1 cellular context compared by ENCODE assay signal in genomic region chrX:24149346-24150050, GRCh38.
TF ChIP-seq lines count a peak whose summit lies in the region.

Gene ZFX (plus strand): TSS chrX:24149729. CDS start chrX:24172743, 23,014 bp downstream.

TF ChIP-seq in GM12878, 131 proteins besides CTCF, POLR2A, EP300 and RAD21 (continued from another document and continues in another):
- TF ChIP-seq E4F1 (IDR thresholded peaks at IDR 0.05; ENCODE audit: borderline replicate concordance, partially characterized antibody) (no peak), KLF5 (IDR thresholded peaks at IDR 0.05; ENCODE audit: partially characterized antibody) (no peak), ZNF687 (IDR thresholded peaks at IDR 0.05) (peak; percentile 49), E2F8 (IDR thresholded peaks at IDR 0.05; ENCODE audit: low read depth, partially characterized antibody) (no peak), KDM1A (IDR thresholded peaks at IDR 0.05; ENCODE audit: borderline replicate concordance) (no peak), HCFC1 (IDR thresholded peaks at IDR 0.05; ENCODE audit: low read length) (no peak), MYC (IDR thresholded peaks at IDR 0.05; ENCODE audit: insufficient read depth, insufficient read length, insufficient replicate concordance, low read length, severe bottlenecking) (peak; percentile 4), BCLAF1 (IDR thresholded peaks at IDR 0.05) (no peak), SMARCA5 (IDR thresholded peaks at IDR 0.05) (peak; percentile 14), MLLT1 (IDR thresholded peaks at IDR 0.05) (no peak), CREB1 (IDR thresholded peaks at IDR 0.05; ENCODE audit: low read depth) (peak; percentile 57; the same call in 1 of the 2 replicates), HDAC2 (IDR thresholded peaks at IDR 0.05) (no peak), IKZF1 (conservative IDR thresholded peaks at IDR 0.05) (peak; percentile 66), EGR1 (IDR thresholded peaks at IDR 0.05; ENCODE audit: borderline replicate concordance in 1 of 2, low read depth in 2 of 2, low read length in 2 of 2) (no peak), DPF2 (IDR thresholded peaks at IDR 0.05) (peak; percentile 74), ZSCAN29 (IDR thresholded peaks at IDR 0.05) (peak; percentile 87), POLR2AphosphoS5 (IDR thresholded peaks at IDR 0.05; ENCODE audit: low read length) (peak; percentile 63), SUZ12 (IDR thresholded peaks at IDR 0.05; ENCODE audit: unreplicated experiment) (no peak), NBN (IDR thresholded peaks at IDR 0.05) (no peak), ATF3 (IDR thresholded peaks at IDR 0.05; ENCODE audit: borderline replicate concordance, extremely low read depth, low read depth, low read length) (no peak), ZZZ3 (IDR thresholded peaks at IDR 0.05; ENCODE audit: control insufficient read depth, insufficient read length, low read depth) (no peak), ZBTB4 (CRISPR knock-in tag; IDR thresholded peaks at IDR 0.05) (no peak), STAT3 (IDR thresholded peaks at IDR 0.05; ENCODE audit: low read depth, low read length) (no peak), BHLHE40 (IDR thresholded peaks at IDR 0.05; ENCODE audit: borderline replicate concordance in 1 of 2, low read depth in 2 of 2, low read length in 1 of 2) (peak; percentile 54 to 92; a peak in 3 of 4 replicates), CBX5 (IDR thresholded peaks at IDR 0.05; ENCODE audit: low read depth) (no peak), MAX (IDR thresholded peaks at IDR 0.05; ENCODE audit: low read depth, low read length) (no peak; the same call in 1 of the 2 replicates), TAF1 (IDR thresholded peaks at IDR 0.05; ENCODE audit: borderline replicate concordance, low read depth, low read length) (0 out of 2 replicates have a peak, but pooled peaks have one; percentile 54), RUNX3 (IDR thresholded peaks at IDR 0.05; ENCODE audit: low read length) (no peak), LARP7 (IDR thresholded peaks at IDR 0.05) (peak; percentile 49; the same call in 1 of the 2 replicates), IRF5 (IDR thresholded peaks at IDR 0.05; ENCODE audit: borderline replicate concordance) (no peak), HSF1 (IDR thresholded peaks at IDR 0.05; ENCODE audit: low read depth, low read length) (no peak), ETV6 (conservative IDR thresholded peaks at IDR 0.05 in 1 of 2, IDR thresholded peaks at IDR 0.05 in 1 of 2; ENCODE audit: borderline replicate concordance in 1 of 2, low read depth in 1 of 2) (no peak), POLR2AphosphoS2 (IDR thresholded peaks at IDR 0.05; ENCODE audit: low read depth, low read length) (no peak), BACH1 (IDR thresholded peaks at IDR 0.05; ENCODE audit: borderline replicate concordance) (peak; percentile 19; the same call in 1 of the 2 replicates), TBL1XR1 (IDR thresholded peaks at IDR 0.05; ENCODE audit: low read depth, low read length) (no peak)
